8 cellular contexts compared by ENCODE assay signal in genomic region chr10:26859241-26860025, GRCh38. TPM values are rescaled to one million over a fixed set of nuclear protein-coding genes. Genes with fewer than 3 reads are reported as not detected.
A peak's percentile ranks its signal among the peaks of the same experiment; 100 is the strongest.
DNase-seq lines count a peak whose midpoint lies in the region; ATAC-seq and TF ChIP-seq lines count a peak whose summit lies in the region.

No MANE protein-coding gene starts in this region.

- H3K4me1 Mint-ChIP-seq in central memory CD8-positive, alpha-beta T cell: peaks cover 40% of the 10 kb centered on the region

- H3K27ac Mint-ChIP-seq in central memory CD8-positive, alpha-beta T cell (ENCODE audit: low read depth): peak overlapping the region; percentile 96

- no peak for TF ChIP-seq CTCF in AG04450 (IDR thresholded peaks at IDR 0.05; ENCODE audit: low read depth, low read length)

- H3K27me3 Mint-ChIP-seq in central memory CD8-positive, alpha-beta T cell: peaks cover 13% of the 10 kb centered on the region

- H3K9me3 Mint-ChIP-seq in central memory CD8-positive, alpha-beta T cell: no peaks in the 10 kb centered on the region

- peak overlapping the region; percentile 90 for H3K4me3 ChIP-seq in AG04450 (ENCODE audit: low read depth, low read length)
- H3K4me3 ChIP-seq in HUES6 (ENCODE audit: low read depth, low read length): peak overlapping the region; percentile 96
- peak overlapping the region; percentile 94 to 96 for H3K4me3 ChIP-seq in muscle layer of colon (ENCODE audit: low read depth in 1 of 2, low read length in 2 of 2)

- H3K36me3 ChIP-seq in HUES6 (ENCODE audit: control insufficient read depth, insufficient read depth, low read length): no peaks in the 10 kb centered on the region
- H3K36me3 ChIP-seq in muscle layer of colon (ENCODE audit: insufficient read depth, low read length): no peaks in the 10 kb centered on the region

- POLR2A ChIA-PET in AG04450 (lab: Yijun Ruan, JAX): interaction anchor here (0.5 kb wide), 1 partner anchor 104 kb away, joined by 3 read pairs; no protein-coding TSS in a partner anchor

- H3K9ac ChIP-seq in HUES6 (ENCODE audit: low read length) (peak overlapping the region; percentile 62), muscle layer of colon (ENCODE audit: low read length) (peak overlapping the region; percentile 92)

- H3K27me3 ChIP-seq in AG04450 (ENCODE audit: control insufficient read depth, insufficient read depth, low read length) (peaks cover 4% of the 10 kb centered on the region), HUES6 (ENCODE audit: control insufficient read depth, insufficient read depth, low read length) (no peaks in the 10 kb centered on the region), muscle layer of colon (ENCODE audit: control insufficient read depth in 1 of 2, insufficient read depth in 2 of 2, low read length in 2 of 2) (no peaks in the 10 kb centered on the region)

- peak overlapping the region; percentile 96 for H3K4me3 Mint-ChIP-seq in central memory CD8-positive, alpha-beta T cell

- peak overlapping the region; percentile 57 for H3K27ac ChIP-seq in AG04450 (ENCODE audit: low read depth, low read length)
- peak overlapping the region; percentile 31; the same call in 1 of the 2 replicates for H3K27ac ChIP-seq in HUES6 (ENCODE audit: low read depth, low read length)
- peak overlapping the region; percentile 94 for H3K27ac ChIP-seq in muscle layer of colon (ENCODE audit: low read depth, low read length)

- CTCF ChIA-PET in AG04450 (lab: Charles Lee): interaction anchor here (1.1 to 1.5 kb wide), 2 partner anchors 21 to 133 kb away, joined by 5 to 6 read pairs; no protein-coding TSS in a partner anchor

- ATAC-seq in central memory CD8-positive, alpha-beta T cell (replicated peaks; ENCODE audit: extremely low read depth, poor library complexity, severe bottlenecking): no peak
- no peak for ATAC-seq in GM18861 (IDR thresholded peaks at IDR 0.05; ENCODE audit: unreplicated experiment)

- H3K9me3 ChIP-seq in AG04450 (ENCODE audit: control insufficient read depth, insufficient read depth, low read length) (no peaks in the 10 kb centered on the region), HUES6 (ENCODE audit: control insufficient read depth, insufficient read depth, low read depth, low read length) (no peaks in the 10 kb centered on the region), muscle layer of colon (ENCODE audit: low read length) (no peaks in the 10 kb centered on the region)

- H3K4me1 ChIP-seq in HUES6 (ENCODE audit: control insufficient read depth, insufficient read depth, low read length) (peaks cover 14% of the 10 kb centered on the region), muscle layer of colon (ENCODE audit: insufficient read depth, low read length) (peaks cover 25% of the 10 kb centered on the region)

- peaks cover 15% of the 10 kb centered on the region for H3K36me3 Mint-ChIP-seq in central memory CD8-positive, alpha-beta T cell (ENCODE audit: insufficient read depth)

- DNase-seq in AG04450 (ENCODE audit: low read depth, low spot score) (no peak), NCI-H345 treated with DMSO at 0.1 percent for 48 hours (lab: John Stamatoyannopoulos, UW; ENCODE audit: unreplicated experiment) (no peak), NCI-H2227 (lab: John Stamatoyannopoulos, UW; ENCODE audit: unreplicated experiment) (no peak)
- no peak for DNase-seq in central memory CD8-positive, alpha-beta T cell (ENCODE audit: low spot score in 2 of 2)
- DNase-seq in activated CD4-positive, CD25-positive, alpha-beta regulatory T cell (lab: John Stamatoyannopoulos, UW): no peak

RNA-seq across cellular contexts. Expression of gene ABI1, which starts 1.3 kb away (rescaled TPM):
- polyA plus RNA-seq in AG04450 (2011; rRNA removed): 51.1 and 64.2 TPM in 2 replicates
- 33.5 and 41.9 TPM in 2 replicates for polyA minus RNA-seq in AG04450 (2011; rRNA and poly(A)+ RNA removed)

Comparison
In these comparisons a context has a peak if more than half of its experiments do, and no peak if none do; other contexts are left out.
1. H3K27ac ChIP-seq: peak in every context shown above with its lines; median percentile 94 in muscle layer of colon; 57 in AG04450; 31 in HUES6.